26 cellular contexts compared by ENCODE assay signal in the genomic region with DNA sequence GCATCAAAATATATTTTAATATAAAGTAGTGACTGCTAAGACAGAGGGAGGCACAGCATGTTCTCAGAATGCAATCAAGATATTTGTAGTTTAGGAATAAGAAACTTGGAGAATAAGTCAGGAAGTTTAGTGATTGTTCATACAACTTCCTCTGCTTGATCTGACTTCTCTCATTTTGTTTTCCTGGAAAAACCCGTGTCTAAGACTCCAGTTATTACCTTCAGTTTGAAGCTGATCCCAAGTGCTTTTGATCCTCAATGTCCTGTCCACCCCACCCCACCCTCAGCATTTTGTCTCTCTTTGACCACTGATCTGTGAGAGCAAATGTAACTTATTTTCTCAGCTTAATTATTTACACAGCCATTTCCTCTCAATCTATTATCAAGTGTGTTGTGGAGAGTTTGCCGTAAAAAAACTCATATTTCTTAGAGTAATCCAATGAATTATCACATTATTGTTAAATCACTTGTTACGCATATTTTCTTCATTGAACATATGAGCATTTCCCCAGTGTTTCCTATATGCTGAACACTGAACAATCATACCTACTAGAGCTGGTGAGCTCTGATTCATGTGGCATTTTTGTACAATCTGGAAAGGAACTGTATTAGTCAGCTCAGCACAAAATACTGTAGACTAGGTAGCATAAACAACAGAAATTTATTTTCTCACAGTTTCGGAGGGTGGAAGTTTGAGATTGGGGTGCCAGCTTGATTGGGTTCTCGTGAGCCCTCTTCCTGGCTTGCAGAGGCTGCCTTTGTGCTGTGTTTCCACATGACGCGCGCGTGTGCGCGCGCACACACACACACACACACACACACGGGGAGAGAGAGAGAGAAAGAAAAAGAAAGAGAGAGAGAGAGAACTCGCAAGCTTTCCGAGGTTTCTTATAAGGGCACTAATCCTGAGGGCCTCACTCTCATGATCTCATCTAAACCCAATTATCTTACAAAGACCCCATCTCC.
DNase-seq lines count a peak whose midpoint lies in the region; ATAC-seq, FAIRE-seq and TF ChIP-seq lines count a peak whose summit lies in the region.
"Had no signal": no experiment of that assay in that cellular context is flagged by ENCODE, and none has a peak within 500 bp of the region (broad histone marks: within the 10 kb centered on the region; RNA-seq: fewer than 3 reads in every experiment).

No MANE protein-coding gene starts in this region.

- peaks cover 9% of the 10 kb centered on the region for H3K27me3 Mint-ChIP-seq in T-helper 17 cell
- H3K27me3 Mint-ChIP-seq: memory B cell, progenitor cell of endocrine pancreas had no signal

- no peak for ATAC-seq in T-helper 17 cell
- ATAC-seq in stimulated activated effector memory CD8-positive, alpha-beta T cell treated with anti-CD3 and anti-CD28 coated beads, Interleukin-12 subunit alpha, Interleukin-12 subunit beta, amount 100 ng/mL, for 72 hours = peak; percentile 58
- ATAC-seq: heart right ventricle; left colon; stimulated activated naive CD8-positive, alpha-beta T cell treated with anti-CD3 and anti-CD28 coated beads, Interleukin-15, amount 100 ng/mL, for 72 hours had no signal

- no peaks in the 10 kb centered on the region for H3K9me3 Mint-ChIP-seq in stimulated activated effector memory CD8-positive, alpha-beta T cell treated with anti-CD3 and anti-CD28 coated beads, Interleukin-12 subunit alpha, Interleukin-12 subunit beta, amount 100 ng/mL, for 72 hours
- H3K9me3 Mint-ChIP-seq: activated naive CD4-positive, alpha-beta T cell treated with anti-CD3 and anti-CD28 coated beads, Interleukin-2, amount 50 U/mL, for 24 hours; activated T-helper 1 cell treated with anti-CD3 and anti-CD28 coated beads, Interleukin-12 subunit alpha, Interleukin-12 subunit beta, Interleukin-2, Interleukin-4 antibody, amounts not matched to agents 30 ng/mL and 10 ng/mL and 1 ng/mL, durations not matched to agents 14 hours and 24 hours and 36 hours; memory B cell; stimulated activated naive CD8-positive, alpha-beta T cell treated with anti-CD3 and anti-CD28 coated beads, Interleukin-15, amount 100 ng/mL, for 72 hours had no signal

- H3K4me1 Mint-ChIP-seq in T-helper 17 cell = no peaks in the 10 kb centered on the region
- no peaks in the 10 kb centered on the region for H3K4me1 Mint-ChIP-seq in stimulated activated effector memory CD8-positive, alpha-beta T cell treated with anti-CD3 and anti-CD28 coated beads, Interleukin-12 subunit alpha, Interleukin-12 subunit beta, amount 100 ng/mL, for 72 hours
- H3K4me1 Mint-ChIP-seq: activated naive CD4-positive, alpha-beta T cell treated with anti-CD3 and anti-CD28 coated beads, Interleukin-2, amount 50 U/mL, for 24 hours; memory B cell; stimulated activated naive CD8-positive, alpha-beta T cell treated with anti-CD3 and anti-CD28 coated beads, Interleukin-15, amount 100 ng/mL, for 72 hours had no signal

- DNase-seq in activated CD4-positive, alpha-beta T cell treated with anti-CD3 and anti-CD28 coated beads, Interleukin-2, amount 50 U/mL, for 1 hour = peak; percentile 0
- no peak for DNase-seq in activated CD4-positive, alpha-beta T cell treated with anti-CD3 and anti-CD28 coated beads for 4 hours
- no peak for DNase-seq in T-helper 17 cell
- DNase-seq in dermis blood vessel endothelial cell = peak; percentile 82
- DNase-seq in stimulated activated effector memory CD8-positive, alpha-beta T cell treated with anti-CD3 and anti-CD28 coated beads, Interleukin-12 subunit alpha, Interleukin-12 subunit beta, amount 100 ng/mL, for 72 hours (ENCODE audit: low spot score in 2 of 2) = no peak
- DNase-seq in GM12891 (ENCODE audit: insufficient read length, low spot score) = no peak
- no peak for DNase-seq in DMS 273 (lab: John Stamatoyannopoulos, UW; ENCODE audit: unreplicated experiment)
- DNase-seq in RPMI8226 = no peak
- DNase-seq: activated CD4-positive, CD25-positive, alpha-beta regulatory T cell; AML-193; anterior cingulate cortex; GDM1; H7; heart right ventricle; left colon; NCI-H1092; NCI-H187 treated with DMSO at 0.1 percent for 48 hours; NCI-H2227 treated with DMSO at 0.1 percent for 48 hours; NCI-H748 treated with DMSO at 0.1 percent for 48 hours; stimulated activated naive CD8-positive, alpha-beta T cell treated with anti-CD3 and anti-CD28 coated beads, Interleukin-15, amount 100 ng/mL, for 72 hours; T-helper 9 cell; tibial artery had no signal

- TF ChIP-seq POLR2A in GM12891 (IDR thresholded peaks at IDR 0.05; ENCODE audit: low read depth, low read length) = no peak

- peak overlapping the region; percentile 73 for H3K4me3 Mint-ChIP-seq in T-helper 17 cell
- H3K4me3 Mint-ChIP-seq in stimulated activated effector memory CD8-positive, alpha-beta T cell treated with anti-CD3 and anti-CD28 coated beads, Interleukin-12 subunit alpha, Interleukin-12 subunit beta, amount 100 ng/mL, for 72 hours = no peak overlapping the region
- H3K4me3 Mint-ChIP-seq: activated naive CD4-positive, alpha-beta T cell treated with anti-CD3 and anti-CD28 coated beads, Interleukin-2, amount 50 U/mL, for 24 hours; activated T-helper 1 cell treated with anti-CD3 and anti-CD28 coated beads, Interleukin-12 subunit alpha, Interleukin-12 subunit beta, Interleukin-2, Interleukin-4 antibody, amounts not matched to agents 30 ng/mL and 10 ng/mL and 1 ng/mL, durations not matched to agents 14 hours and 24 hours and 36 hours; memory B cell; stimulated activated naive CD8-positive, alpha-beta T cell treated with anti-CD3 and anti-CD28 coated beads, Interleukin-15, amount 100 ng/mL, for 72 hours had no signal

- no peaks in the 10 kb centered on the region for H3K9me3 ChIP-seq in T-helper 17 cell (ENCODE audit: control insufficient read depth, low read length, poor library complexity, severe bottlenecking)
- H3K9me3 ChIP-seq: heart right ventricle, tibial artery had no signal

- H3K27ac Mint-ChIP-seq in T-helper 17 cell = peak overlapping the region; percentile 74
- no peak overlapping the region for H3K27ac Mint-ChIP-seq in stimulated activated effector memory CD8-positive, alpha-beta T cell treated with anti-CD3 and anti-CD28 coated beads, Interleukin-12 subunit alpha, Interleukin-12 subunit beta, amount 100 ng/mL, for 72 hours
- H3K27ac Mint-ChIP-seq: activated naive CD4-positive, alpha-beta T cell treated with anti-CD3 and anti-CD28 coated beads, Interleukin-2, amount 50 U/mL, for 24 hours; activated T-helper 1 cell treated with anti-CD3 and anti-CD28 coated beads, Interleukin-12 subunit alpha, Interleukin-12 subunit beta, Interleukin-2, Interleukin-4 antibody, amounts not matched to agents 30 ng/mL and 10 ng/mL and 1 ng/mL, durations not matched to agents 14 hours and 24 hours and 36 hours; memory B cell; progenitor cell of endocrine pancreas had no signal

- no peaks in the 10 kb centered on the region for H3K36me3 Mint-ChIP-seq in T-helper 17 cell (ENCODE audit: low read depth)
- no peaks in the 10 kb centered on the region for H3K36me3 Mint-ChIP-seq in stimulated activated effector memory CD8-positive, alpha-beta T cell treated with anti-CD3 and anti-CD28 coated beads, Interleukin-12 subunit alpha, Interleukin-12 subunit beta, amount 100 ng/mL, for 72 hours
- H3K36me3 Mint-ChIP-seq: memory B cell had no signal

- FAIRE-seq in GM12891 (lab: Jason Lieb, UNC) = no peak

TF ChIP-seq in GM12891, 5 proteins besides CTCF, POLR2A, EP300 and RAD21:
- TF ChIP-seq POLR2AphosphoS5 (IDR thresholded peaks at IDR 0.05; ENCODE audit: low read depth, low read length) = no peak
- no peak for TF ChIP-seq POU2F2 (IDR thresholded peaks at IDR 0.05; ENCODE audit: low read depth, low read length)
- no peak for TF ChIP-seq PAX5 (IDR thresholded peaks at IDR 0.05; ENCODE audit: insufficient read depth, low read length, severe bottlenecking)
- no peak for TF ChIP-seq SPI1 (IDR thresholded peaks at IDR 0.05; ENCODE audit: low read depth, low read length)
- no peak for TF ChIP-seq TAF1 (IDR thresholded peaks at IDR 0.05; ENCODE audit: low read depth, low read length)

Comparison
In these comparisons a context has a peak if more than half of its experiments do, and no peak if none do; other contexts are left out.
1. DNase-seq: peak in activated CD4-positive, alpha-beta T cell treated with anti-CD3 and anti-CD28 coated beads, Interleukin-2, amount 50 U/mL, for 1 hour (single experiment) and dermis blood vessel endothelial cell (single experiment); none in activated CD4-positive, alpha-beta T cell treated with anti-CD3 and anti-CD28 coated beads for 4 hours (0 of 2), T-helper 17 cell (0 of 3), stimulated activated effector memory CD8-positive, alpha-beta T cell treated with anti-CD3 and anti-CD28 coated beads, Interleukin-12 subunit alpha, Interleukin-12 subunit beta, amount 100 ng/mL, for 72 hours (0 of 2), GM12891 (single experiment), DMS 273 (single experiment) and RPMI8226 (single experiment).